16 cellular contexts compared by ENCODE assay signal in genomic region chr22:37366601-37367000, GRCh38.
DNase-seq lines count a peak whose midpoint lies in the region; ATAC-seq and TF ChIP-seq lines count a peak whose summit lies in the region.
"Had no signal": no experiment of that assay in that cellular context is flagged by ENCODE, and none has a peak within 500 bp of the region (broad histone marks: within the 10 kb centered on the region; RNA-seq: fewer than 3 reads in every experiment).

No MANE protein-coding gene starts in this region.

- H3K27me3 ChIP-seq in BLaER1 treated with 17β-estradiol and CSF1 and Interleukin-3, amounts not matched to agents 10 nM and 100 nM: peaks cover 0 to 36% (median 0%) of the 10 kb centered on the region in 11 experiments; a peak in 6 of 22 replicates

- H3K4me3 ChIP-seq in BLaER1 treated with 17β-estradiol and CSF1 and Interleukin-3, amounts not matched to agents 10 nM and 100 nM: peak overlapping the region in 6 of 10 experiments; percentile 3 to 45 (median 8); a peak in 6 of 20 replicates

- H4K20me1 ChIP-seq in BLaER1 treated with 17β-estradiol and CSF1 and Interleukin-3, amounts not matched to agents 10 nM and 100 nM: peaks cover 0 to 28% (median 0%) of the 10 kb centered on the region in 11 experiments; a peak in 2 of 22 replicates

- no peaks in the 10 kb centered on the region for H3K9me3 Mint-ChIP-seq in nephron progenitor cell
- H3K9me3 Mint-ChIP-seq: CD14-positive monocyte; CD8-positive, alpha-beta T cell had no signal

- no peak for TF ChIP-seq CTCF in RWPE1 (conservative IDR thresholded peaks at IDR 0.05; ENCODE audit: low read depth)
- no peak for TF ChIP-seq CTCF in nephron progenitor cell (IDR thresholded peaks at IDR 0.05)

- CTCF ChIA-PET in RWPE1 (lab: Yijun Ruan, JAX): no interaction called here

- POLR2A ChIA-PET in RWPE1 (lab: Yijun Ruan, JAX; ENCODE audit: low non-redundant PET): no interaction called here

- peaks cover 11% of the 10 kb centered on the region for H3K27me3 Mint-ChIP-seq in nephron progenitor cell (ENCODE audit: low read depth, poor library complexity)

- H3K36me3 ChIP-seq in BLaER1 treated with 17β-estradiol and CSF1 and Interleukin-3, amounts not matched to agents 10 nM and 100 nM: no peaks in the 10 kb centered on the region

- H3K9ac ChIP-seq in BLaER1 treated with 17β-estradiol and CSF1 and Interleukin-3, amounts not matched to agents 10 nM and 100 nM: peak overlapping the region in 9 of 11 experiments; percentile 2 to 83 (median 55); a peak in 16 of 22 replicates

- H3K4me3 Mint-ChIP-seq in nephron progenitor cell: no peak overlapping the region
- H3K4me3 Mint-ChIP-seq: CD14-positive monocyte; CD8-positive, alpha-beta T cell had no signal

- peak overlapping the region; percentile 65 to 100 (median 97) for H3K4me2 ChIP-seq in BLaER1 treated with 17β-estradiol and CSF1 and Interleukin-3, amounts not matched to agents 10 nM and 100 nM

- H3K9me3 ChIP-seq in BLaER1 treated with 17β-estradiol and CSF1 and Interleukin-3, amounts not matched to agents 10 nM and 100 nM (replicated peaks in 1 of 11): no peaks in the 10 kb centered on the region

- H3K27ac ChIP-seq in BLaER1 treated with 17β-estradiol and CSF1 and Interleukin-3, amounts not matched to agents 10 nM and 100 nM: peak overlapping the region in 8 of 11 experiments; percentile 37 to 94 (median 70); a peak in 16 of 22 replicates
- peak overlapping the region; percentile 12; the same call in 1 of the 2 replicates for H3K27ac ChIP-seq in RWPE1

- H3K36me3 Mint-ChIP-seq in nephron progenitor cell (ENCODE audit: low read depth): no peaks in the 10 kb centered on the region
- H3K36me3 Mint-ChIP-seq: CD14-positive monocyte; CD8-positive, alpha-beta T cell had no signal

- no peak for ATAC-seq in Right ventricle myocardium inferior
- no peak for ATAC-seq in HG02588 (IDR thresholded peaks at IDR 0.05; ENCODE audit: unreplicated experiment)
- no peak for ATAC-seq in GM18498 (IDR thresholded peaks at IDR 0.05; ENCODE audit: unreplicated experiment)
- ATAC-seq: CD8-positive, alpha-beta T cell; HCT116 had no signal

- peak overlapping the region; percentile 48 for H3K27ac Mint-ChIP-seq in nephron progenitor cell
- H3K27ac Mint-ChIP-seq: CD8-positive, alpha-beta T cell had no signal

- peaks cover 86 to 100% (median 100%) of the 10 kb centered on the region in 10 experiments for H3K4me1 ChIP-seq in BLaER1 treated with 17β-estradiol and CSF1 and Interleukin-3, amounts not matched to agents 10 nM and 100 nM

- peaks cover 67% of the 10 kb centered on the region for H3K4me1 Mint-ChIP-seq in nephron progenitor cell

- intact Hi-C loops in Right ventricle myocardium inferior (cut with DNase I): no loop called here

- no peak for DNase-seq in RWPE1 (ENCODE audit: low spot score)
- DNase-seq in nephron progenitor cell: no peak
- no peak for DNase-seq in Right ventricle myocardium inferior (ENCODE audit: missing footprints)
- DNase-seq in SW 1271 (lab: John Stamatoyannopoulos, UW): no peak
- DNase-seq: ACHN; CD8-positive, alpha-beta T cell; COR-L47; DMS153; DMS79 treated with DMSO at 0.1 percent for 48 hours; GDM1; KBM-7 had no signal
